Comparison of ENCODE assay signal across 21 cellular contexts in genomic region chr10:112807013-112807412, GRCh38.
"Had no signal": no experiment of that assay in that cellular context is flagged by ENCODE, and none has a peak within 500 bp of the region (broad histone marks: within the 10 kb centered on the region; RNA-seq: fewer than 3 reads in every experiment).

No MANE protein-coding gene starts in this region.

- H3K9me3 ChIP-seq: left lung, right lobe of liver, thoracic aorta, upper lobe of right lung, uterus had no signal

- H3K79me2 ChIP-seq: parathyroid adenoma had no signal

- ATAC-seq: left lung; naive thymus-derived CD8-positive, alpha-beta T cell; right lobe of liver; stimulated activated naive B cell treated with anti-CD40 and anti-IgM and Interleukin-4, amounts not matched to agents 10 μg/mL and 1 μg/mL and 100 μg/mL, for 72 hours; upper lobe of right lung had no signal

- H2AFZ ChIP-seq: parathyroid adenoma had no signal

- H3K27ac ChIP-seq: coronary artery, left lung, parathyroid adenoma, right lobe of liver, thoracic aorta, tibial nerve, upper lobe of right lung, uterus had no signal

- H3K4me3 Mint-ChIP-seq: immature natural killer cell; naive thymus-derived CD8-positive, alpha-beta T cell; stimulated activated naive B cell treated with anti-CD40 and anti-IgM and Interleukin-4, amounts not matched to agents 10 μg/mL and 1 μg/mL and 100 μg/mL, for 72 hours; stimulated activated naive CD8-positive, alpha-beta T cell treated with anti-CD3 and anti-CD28 coated beads, Interleukin-15, Interleukin-2, amounts not matched to agents 100 ng/mL and 50 ng/mL, for 24 hours had no signal

- H3K27me3 ChIP-seq: left lung, right lobe of liver, tibial nerve, upper lobe of right lung, uterus had no signal

- H3K4me1 Mint-ChIP-seq: immature natural killer cell; naive thymus-derived CD8-positive, alpha-beta T cell; stimulated activated naive B cell treated with anti-CD40 and anti-IgM and Interleukin-4, amounts not matched to agents 10 μg/mL and 1 μg/mL and 100 μg/mL, for 72 hours had no signal

- H3K4me3 ChIP-seq: coronary artery, left lung, right lobe of liver, thoracic aorta, tibial nerve, upper lobe of right lung, uterus had no signal

- H3K36me3 ChIP-seq: left lung, right lobe of liver, thoracic aorta, upper lobe of right lung, uterus had no signal

- H3K9ac ChIP-seq: parathyroid adenoma had no signal

- H3K27ac Mint-ChIP-seq: immature natural killer cell; naive thymus-derived CD8-positive, alpha-beta T cell; progenitor cell of endocrine pancreas; stimulated activated naive B cell treated with anti-CD40 and anti-IgM and Interleukin-4, amounts not matched to agents 10 μg/mL and 1 μg/mL and 100 μg/mL, for 72 hours; stimulated activated naive CD8-positive, alpha-beta T cell treated with anti-CD3 and anti-CD28 coated beads, Interleukin-15, Interleukin-2, amounts not matched to agents 100 ng/mL and 50 ng/mL, for 24 hours had no signal

- DNase-seq: effector CD4-positive, alpha-beta T cell; hypothalamus; immature natural killer cell; kidney; left lung; mesenchymal stem cell; naive thymus-derived CD8-positive, alpha-beta T cell; small intestine; stimulated activated CD4-positive, alpha-beta T cell treated with anti-CD3 and anti-CD28 coated beads, Interleukin-15, amount 100 ng/mL, for 24 hours; stimulated activated CD4-positive, alpha-beta T cell treated with anti-CD3 and anti-CD28 coated beads, Interleukin-2, amount 100 ng/mL, for 48 hours; stimulated activated naive B cell treated with anti-CD40 and anti-IgM and Interleukin-4, amounts not matched to agents 10 μg/mL and 1 μg/mL and 100 μg/mL, for 72 hours; upper lobe of right lung; uterus had no signal

- FAIRE-seq: frontal cortex, kidney, small intestine had no signal

- H3K9me3 Mint-ChIP-seq: immature natural killer cell; naive thymus-derived CD8-positive, alpha-beta T cell; stimulated activated naive B cell treated with anti-CD40 and anti-IgM and Interleukin-4, amounts not matched to agents 10 μg/mL and 1 μg/mL and 100 μg/mL, for 72 hours; stimulated activated naive CD8-positive, alpha-beta T cell treated with anti-CD3 and anti-CD28 coated beads, Interleukin-15, Interleukin-2, amounts not matched to agents 100 ng/mL and 50 ng/mL, for 24 hours had no signal

- H3K4me1 ChIP-seq: uterus had no signal

- H3K27me3 Mint-ChIP-seq: naive thymus-derived CD8-positive, alpha-beta T cell; progenitor cell of endocrine pancreas; stimulated activated naive B cell treated with anti-CD40 and anti-IgM and Interleukin-4, amounts not matched to agents 10 μg/mL and 1 μg/mL and 100 μg/mL, for 72 hours; stimulated activated naive CD8-positive, alpha-beta T cell treated with anti-CD3 and anti-CD28 coated beads, Interleukin-15, Interleukin-2, amounts not matched to agents 100 ng/mL and 50 ng/mL, for 24 hours had no signal
